1 cellular context compared by ENCODE assay signal in the genomic region with DNA sequence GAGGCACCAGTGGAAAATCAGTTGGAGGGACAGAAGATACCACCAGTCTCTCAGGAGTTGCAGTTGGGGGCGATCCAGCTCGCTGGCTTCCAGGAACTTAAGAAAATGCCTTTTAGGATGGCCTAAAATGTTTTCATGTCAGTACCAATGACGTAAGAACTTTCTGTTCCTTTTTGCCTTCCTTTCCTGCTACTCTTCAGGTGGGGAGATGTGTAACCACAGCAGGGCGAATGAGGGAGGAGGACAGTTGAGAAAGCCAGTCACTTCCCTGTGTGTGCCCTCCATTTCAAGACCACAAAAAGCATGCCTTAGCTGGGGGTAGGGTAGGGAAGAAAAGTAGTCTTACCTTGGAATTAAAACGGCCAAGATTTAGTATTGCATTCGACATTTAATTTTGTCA.
TF ChIP-seq lines count a peak whose summit lies in the region.

No MANE protein-coding gene starts in this region.

TF ChIP-seq in SK-N-SH treated with all-trans-retinoic acid at 6 μM for 48 hours, 23 proteins besides CTCF, POLR2A, EP300 and RAD21 (continued from another document):
- TF ChIP-seq, protein P1, sequence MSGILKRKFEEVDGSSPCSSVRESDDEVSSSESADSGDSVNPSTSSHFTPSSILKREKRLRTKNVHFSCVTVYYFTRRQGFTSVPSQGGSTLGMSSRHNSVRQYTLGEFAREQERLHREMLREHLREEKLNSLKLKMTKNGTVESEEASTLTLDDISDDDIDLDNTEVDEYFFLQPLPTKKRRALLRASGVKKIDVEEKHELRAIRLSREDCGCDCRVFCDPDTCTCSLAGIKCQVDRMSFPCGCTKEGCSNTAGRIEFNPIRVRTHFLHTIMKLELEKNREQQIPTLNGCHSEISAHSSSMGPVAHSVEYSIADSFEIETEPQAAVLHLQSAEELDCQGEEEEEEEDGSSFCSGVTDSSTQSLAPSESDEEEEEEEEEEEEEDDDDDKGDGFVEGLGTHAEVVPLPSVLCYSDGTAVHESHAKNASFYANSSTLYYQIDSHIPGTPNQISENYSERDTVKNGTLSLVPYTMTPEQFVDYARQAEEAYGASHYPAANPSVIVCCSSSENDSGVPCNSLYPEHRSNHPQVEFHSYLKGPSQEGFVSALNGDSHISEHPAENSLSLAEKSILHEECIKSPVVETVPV (CRISPR knock-in tag; IDR thresholded peaks at IDR 0.05) = no peak
- TF ChIP-seq ESRRG (CRISPR knock-in tag; IDR thresholded peaks at IDR 0.05) = no peak
- no peak for TF ChIP-seq TCF4 (CRISPR knock-in tag; IDR thresholded peaks at IDR 0.05; ENCODE audit: borderline replicate concordance)
- no peak for TF ChIP-seq CSDC2 (CRISPR knock-in tag; IDR thresholded peaks at IDR 0.05)
- no peak for TF ChIP-seq ZNF70 (CRISPR knock-in tag; IDR thresholded peaks at IDR 0.05)
